Comparison of ENCODE assay signal across 26 cellular contexts in the genomic region with DNA sequence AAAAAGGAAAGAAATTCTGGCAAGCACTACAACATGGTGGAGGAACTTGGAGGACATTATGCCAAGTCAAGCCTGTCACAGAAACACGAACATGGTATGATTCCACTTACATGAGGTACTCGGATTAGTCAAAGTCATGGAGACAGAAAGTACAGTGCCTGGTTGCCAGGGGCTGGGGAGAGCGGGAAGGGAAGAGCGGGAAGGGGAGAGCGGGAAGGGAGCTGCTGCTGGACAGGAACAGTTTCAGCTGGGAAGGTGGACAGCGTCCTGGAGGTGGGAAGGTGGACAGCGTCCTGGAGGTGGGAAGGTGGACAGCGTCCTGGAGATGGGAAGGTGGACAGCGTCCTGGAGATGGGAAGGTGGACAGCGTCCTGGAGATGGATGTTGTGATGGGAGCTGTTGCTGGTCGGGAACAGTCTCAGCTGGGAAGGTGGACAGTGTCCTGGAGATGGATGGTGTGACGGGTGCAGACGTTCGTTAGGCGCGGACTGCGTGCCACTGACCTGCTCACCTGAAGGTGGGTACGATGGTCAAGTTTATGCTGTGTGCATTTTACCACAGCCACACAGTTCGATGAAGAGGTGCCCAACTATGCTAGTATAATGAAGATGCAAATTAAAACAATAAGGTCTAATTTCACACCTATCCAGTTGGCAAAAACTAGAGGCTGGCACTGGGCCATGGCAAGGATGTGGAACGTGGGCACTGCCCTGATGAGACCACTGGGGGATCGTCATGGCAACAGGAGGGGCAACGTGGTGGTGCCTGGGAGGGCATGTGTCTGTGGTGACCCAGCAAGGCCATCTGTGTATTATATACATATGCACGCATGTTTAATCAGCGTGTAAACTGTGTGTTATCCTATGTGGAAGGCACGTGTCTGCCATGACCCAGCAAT.
A peak's percentile ranks its signal among the peaks of the same experiment; 100 is the strongest.
DNase-seq lines count a peak whose midpoint lies in the region; ATAC-seq and TF ChIP-seq lines count a peak whose summit lies in the region.
"Had no signal": no experiment of that assay in that cellular context is flagged by ENCODE, and none has a peak within 500 bp of the region (broad histone marks: within the 10 kb centered on the region; RNA-seq: fewer than 3 reads in every experiment).

No MANE protein-coding gene starts in this region.

- H3K14ac ChIP-seq in H9 (ENCODE audit: insufficient read depth, low read length), result no peak overlapping the region
- no peak overlapping the region for H3K14ac ChIP-seq in trophoblast cell (ENCODE audit: low read length)

- DNase-seq in CD14-positive monocyte (ENCODE audit: low spot score), result peak; percentile 25
- peak; percentile 8 for DNase-seq in H9
- DNase-seq in endothelial cell (ENCODE audit: low spot score), result no peak
- DNase-seq in posterior vena cava (ENCODE audit: low spot score), result peak; percentile 59
- no peak for DNase-seq in trophoblast cell
- DNase-seq in cerebellar nuclear complex (lab: John Stamatoyannopoulos, UW), result no peak
- DNase-seq in NCI-H2081 (lab: John Stamatoyannopoulos, UW), result no peak
- DNase-seq: activated CD4-positive, alpha-beta T cell treated with anti-CD3 and anti-CD28 coated beads, Interleukin-2, amount 50 U/mL, for 48 hours; activated T-cell treated with anti-CD3 and anti-CD28 coated beads for 4 hours; CD4-positive, CD25-positive, alpha-beta regulatory T cell; effector CD8-positive, alpha-beta T cell; esophagus squamous epithelium; gastrocnemius medialis; KG1; kidney glomerular epithelial cell; mesenchymal stem cell; naive thymus-derived CD4-positive, alpha-beta T cell; NCI-H1694; NCI-H69; SK-N-SH had no signal

- H3K27ac ChIP-seq in H9 (ENCODE audit: insufficient read length, low read depth, low read length) (no peak overlapping the region), trophoblast cell (ENCODE audit: low read depth, low read length) (no peak overlapping the region)
- H3K27ac ChIP-seq: ascending aorta, esophagus squamous epithelium, gastrocnemius medialis, VCaP had no signal

- H3K79me1 ChIP-seq in H9 (ENCODE audit: insufficient read depth, low read depth, low read length, poor library complexity, severe bottlenecking) (no peaks in the 10 kb centered on the region), trophoblast cell (ENCODE audit: low read length) (no peaks in the 10 kb centered on the region)

- no peak overlapping the region for H3K56ac ChIP-seq in H9 (ENCODE audit: insufficient read length, low read depth, low read length)

- H4K20me1 ChIP-seq in H9 (ENCODE audit: control insufficient read depth, insufficient read depth, insufficient read length), result no peaks in the 10 kb centered on the region

- H3K27ac Mint-ChIP-seq in CD14-positive monocyte (no peak overlapping the region), H9 (no peak overlapping the region), endothelial cell (ENCODE audit: unreplicated experiment) (no peak overlapping the region)
- H3K27ac Mint-ChIP-seq: T-helper 2 cell treated with Interferon-gamma antibody and Interleukin-4, amounts not matched to agents 5 μg/mL and 100 μg/mL, for 36 hours had no signal

- H3K9me3 Mint-ChIP-seq in CD14-positive monocyte (peaks cover 0 to 3% (median 1%) of the 10 kb centered on the region in 7 donors), H9 (peaks cover 5 to 16% of the 10 kb centered on the region in 2 experiments; a peak in 3 of 5 replicates), endothelial cell (ENCODE audit: unreplicated experiment) (no peaks in the 10 kb centered on the region)
- H3K9me3 Mint-ChIP-seq: central memory CD8-positive, alpha-beta T cell; T-helper 2 cell treated with Interferon-gamma antibody and Interleukin-4, amounts not matched to agents 5 μg/mL and 100 μg/mL, for 36 hours had no signal

- H2BK120ac ChIP-seq in H9 (ENCODE audit: low read depth, low read length, poor library complexity, severe bottlenecking) (no peak overlapping the region), trophoblast cell (ENCODE audit: insufficient read depth, low read length, poor library complexity) (no peak overlapping the region)

- no peak overlapping the region for H4K5ac ChIP-seq in H9 (ENCODE audit: insufficient read length, low read depth, low read length)

- no peak overlapping the region for H3K4me2 ChIP-seq in H9 (ENCODE audit: insufficient read depth, insufficient read length, low read length)
- no peak overlapping the region for H3K4me2 ChIP-seq in trophoblast cell (ENCODE audit: low read length)
- H3K4me2 ChIP-seq: SK-N-SH had no signal

- H2BK20ac ChIP-seq in H9 (ENCODE audit: low read depth, low read length, poor library complexity, severe bottlenecking), result no peak overlapping the region

- H3K4me3 Mint-ChIP-seq in CD14-positive monocyte (no peak overlapping the region), H9 (no peak overlapping the region), endothelial cell (ENCODE audit: unreplicated experiment) (peak overlapping the region; percentile 29)
- H3K4me3 Mint-ChIP-seq: CD4-positive, CD25-positive, alpha-beta regulatory T cell; central memory CD8-positive, alpha-beta T cell; T-helper 2 cell treated with Interferon-gamma antibody and Interleukin-4, amounts not matched to agents 5 μg/mL and 100 μg/mL, for 36 hours had no signal

- TF ChIP-seq CTCF in CD14-positive monocyte (IDR thresholded peaks at IDR 0.05), result no peak
- no peak for TF ChIP-seq CTCF in H9 (conservative IDR thresholded peaks at IDR 0.05)
- TF ChIP-seq CTCF in endothelial cell (IDR thresholded peaks at IDR 0.05; ENCODE audit: unreplicated experiment), result no peak

- H2BK5ac ChIP-seq in H9 (ENCODE audit: insufficient read length, low read length) (no peak overlapping the region), trophoblast cell (ENCODE audit: low read depth, low read length, poor library complexity) (no peak overlapping the region)

- no peak overlapping the region for H3K4me3 ChIP-seq in trophoblast cell (ENCODE audit: low read depth, low read length)
- H3K4me3 ChIP-seq: ascending aorta, esophagus squamous epithelium, gastrocnemius medialis, HAP-1 had no signal

- no peak overlapping the region for H2AK5ac ChIP-seq in H9 (ENCODE audit: insufficient read length, low read length)
- no peak overlapping the region for H2AK5ac ChIP-seq in trophoblast cell (ENCODE audit: low read length)

- no peak for ATAC-seq in HG03159 (IDR thresholded peaks at IDR 0.05; ENCODE audit: unreplicated experiment)
- ATAC-seq: gastrocnemius medialis; naive thymus-derived CD4-positive, alpha-beta T cell had no signal

- H4K91ac ChIP-seq in H9 (ENCODE audit: insufficient read length, low read depth, low read length), result no peak overlapping the region
- no peak overlapping the region for H4K91ac ChIP-seq in trophoblast cell (ENCODE audit: low read depth, low read length)

- peaks cover 10 to 34% of the 10 kb centered on the region in 2 donors for H3K36me3 Mint-ChIP-seq in CD14-positive monocyte
- H3K36me3 Mint-ChIP-seq in H9 (ENCODE audit: insufficient read depth in 1 of 3, low read depth in 3 of 3), result peaks cover 0 to 16% (median 7%) of the 10 kb centered on the region in 3 experiments; a peak in 5 of 7 replicates
- peaks cover 12% of the 10 kb centered on the region for H3K36me3 Mint-ChIP-seq in endothelial cell (ENCODE audit: low read depth, unreplicated experiment)

- H2BK15ac ChIP-seq in H9 (ENCODE audit: low read depth, low read length), result no peak overlapping the region

- H3K23ac ChIP-seq in H9 (ENCODE audit: insufficient read length, low read depth, low read length) (no peak overlapping the region), trophoblast cell (ENCODE audit: low read length) (no peak overlapping the region)

- no peaks in the 10 kb centered on the region for H3K9me3 ChIP-seq in H9 (ENCODE audit: control insufficient read depth, low read depth, low read length)
- H3K9me3 ChIP-seq in trophoblast cell (ENCODE audit: insufficient read depth, low read depth, low read length), result peaks cover 15% of the 10 kb centered on the region
- H3K9me3 ChIP-seq: ascending aorta, esophagus squamous epithelium, gastrocnemius medialis, HAP-1, SK-N-SH had no signal

- H4K12ac ChIP-seq in trophoblast cell (ENCODE audit: low read depth, low read length), result no peak overlapping the region

- H3T11ph ChIP-seq in H9 (ENCODE audit: low read length), result no peak overlapping the region

- H3K36me3 ChIP-seq in trophoblast cell (ENCODE audit: control insufficient read depth in 1 of 2, insufficient read depth in 2 of 2, low read length in 2 of 2), result peaks cover 0 to 2% of the 10 kb centered on the region in 2 experiments
- H3K36me3 ChIP-seq: ascending aorta, esophagus squamous epithelium, gastrocnemius medialis, HAP-1 had no signal

- H3K4me1 Mint-ChIP-seq in CD14-positive monocyte, result peaks cover 10% of the 10 kb centered on the region
- H3K4me1 Mint-ChIP-seq in H9, result no peaks in the 10 kb centered on the region; a peak in 1 of 4 replicates
- no peaks in the 10 kb centered on the region for H3K4me1 Mint-ChIP-seq in endothelial cell (ENCODE audit: unreplicated experiment)

- no CpG with 5 or more reads among the region's 25 CpGs for WGBS in H9 (ENCODE audit: extremely low coverage, insufficient read length, low lambda C conversion rate)
- no CpG with 5 or more reads among the region's 25 CpGs for WGBS in trophoblast cell (ENCODE audit: extremely low coverage, insufficient coverage, insufficient read length)

- H2BK12ac ChIP-seq in H9 (ENCODE audit: insufficient read length, low read depth, low read length), result no peak overlapping the region
- no peak overlapping the region for H2BK12ac ChIP-seq in trophoblast cell (ENCODE audit: low read length)

- intact Hi-C loops in CD14-positive monocyte (cut with micrococcal nuclease) (no loop called here), posterior vena cava (cut with DNase I) (loop anchor here in 1 of 2 donors (2.0 kb wide), 1 partner anchor 41 kb away; no protein-coding TSS in a partner anchor)

- H3K23me2 ChIP-seq in H9 (ENCODE audit: insufficient read length, low read depth, low read length, poor library complexity, severe bottlenecking), result no peaks in the 10 kb centered on the region

- H3K4ac ChIP-seq in H9 (ENCODE audit: low read depth, low read length), result no peak overlapping the region
- no peak overlapping the region for H3K4ac ChIP-seq in trophoblast cell (ENCODE audit: low read depth, low read length)

- H3K27me3 ChIP-seq in H9 (ENCODE audit: insufficient read depth, low read length) (no peaks in the 10 kb centered on the region), trophoblast cell (ENCODE audit: insufficient read depth, low read length) (no peaks in the 10 kb centered on the region)
- H3K27me3 ChIP-seq: ascending aorta, esophagus squamous epithelium, gastrocnemius medialis had no signal

- H4K8ac ChIP-seq in H9 (replicated peaks; ENCODE audit: insufficient read length, low read depth, low read length) (no peak overlapping the region), trophoblast cell (ENCODE audit: low read depth, low read length) (no peak overlapping the region)

- H3K18ac ChIP-seq in H9 (ENCODE audit: insufficient read length, low read depth, low read length) (no peak overlapping the region), trophoblast cell (ENCODE audit: low read length) (no peak overlapping the region)

- H2AFZ ChIP-seq in H9 (ENCODE audit: low read length) (no peak overlapping the region), trophoblast cell (ENCODE audit: insufficient read depth, low read length, poor library complexity) (no peak overlapping the region)

- H3K79me2 ChIP-seq in H9 (ENCODE audit: insufficient read depth, low read length) (no peaks in the 10 kb centered on the region), trophoblast cell (ENCODE audit: control insufficient read depth, insufficient read depth, low read length, poor library complexity) (no peaks in the 10 kb centered on the region)

- H3K4me1 ChIP-seq in H9 (ENCODE audit: insufficient read depth, low read length), result no peaks in the 10 kb centered on the region
- H3K4me1 ChIP-seq in trophoblast cell (ENCODE audit: control insufficient read depth in 1 of 2, insufficient read depth in 2 of 2, low read length in 2 of 2), result peaks cover 0 to 3% of the 10 kb centered on the region in 2 experiments
- H3K4me1 ChIP-seq: gastrocnemius medialis, HAP-1 had no signal

- H3K27me3 Mint-ChIP-seq in CD14-positive monocyte (ENCODE audit: low read depth in 3 of 3) (peaks cover 0 to 2% (median 1%) of the 10 kb centered on the region in 3 donors), H9 (ENCODE audit: low read depth) (no peaks in the 10 kb centered on the region; the same call in 1 of the 2 replicates), endothelial cell (ENCODE audit: unreplicated experiment) (peaks cover 7% of the 10 kb centered on the region)
- H3K27me3 Mint-ChIP-seq: CD4-positive, CD25-positive, alpha-beta regulatory T cell; central memory CD8-positive, alpha-beta T cell; naive thymus-derived CD4-positive, alpha-beta T cell had no signal

- H3K9ac ChIP-seq in H9 (ENCODE audit: extremely low read depth, insufficient read length, low read length) (no peak overlapping the region), trophoblast cell (ENCODE audit: low read length) (no peak overlapping the region)
- H3K9ac ChIP-seq: SK-N-SH had no signal

Comparison
In these comparisons a context has a peak if more than half of its experiments do, and no peak if none do; other contexts are left out.
1. DNase-seq: peak in CD14-positive monocyte (single experiment), H9 (single experiment) and posterior vena cava (single experiment); none in endothelial cell (single experiment), trophoblast cell (0 of 2), cerebellar nuclear complex (0 of 2) and NCI-H2081 (0 of 2).